Comparison of ENCODE assay signal across 29 cellular contexts in the genomic region with DNA sequence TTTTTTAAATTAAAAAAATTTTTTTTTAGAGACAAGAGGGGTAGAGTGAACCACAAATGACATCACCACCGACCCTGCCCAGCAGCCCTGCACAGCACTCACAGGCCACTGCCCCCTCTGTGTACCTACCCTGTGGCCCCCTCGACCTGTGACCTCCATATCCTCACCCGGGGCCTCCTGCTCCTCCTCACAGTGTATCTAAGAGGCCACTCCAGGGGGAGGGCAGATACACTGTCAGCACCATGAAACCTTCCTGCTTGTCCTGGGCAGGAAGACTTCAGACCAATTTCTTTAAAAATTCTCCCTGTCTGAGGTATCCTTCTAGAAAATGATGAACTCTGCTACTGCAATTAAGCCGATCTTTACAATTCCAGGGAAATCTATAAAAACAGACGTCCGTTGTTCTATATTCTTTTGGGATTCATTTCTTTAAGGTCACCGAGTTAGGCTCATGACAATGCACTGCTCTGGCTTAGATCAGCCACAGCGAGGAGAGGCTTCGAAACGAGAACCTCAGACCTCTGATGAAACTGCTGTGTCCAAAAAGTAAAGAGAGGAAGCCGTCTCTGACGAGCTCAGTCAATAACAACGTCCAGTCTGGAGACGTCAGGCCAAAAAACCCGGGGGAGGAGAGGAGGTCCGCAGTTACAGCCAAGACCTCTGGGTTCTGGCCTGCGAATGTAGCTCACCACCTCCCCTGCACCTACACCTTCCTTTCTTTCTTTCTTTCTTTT. TPM values are rescaled to one million over a fixed set of nuclear protein-coding genes. Genes with fewer than 3 reads are reported as not detected.
DNase-seq lines count a peak whose midpoint lies in the region; ATAC-seq, FAIRE-seq and TF ChIP-seq lines count a peak whose summit lies in the region.
"Had no signal": no experiment of that assay in that cellular context is flagged by ENCODE, and none has a peak within 500 bp of the region (broad histone marks: within the 10 kb centered on the region; RNA-seq: fewer than 3 reads in every experiment).

No MANE protein-coding gene starts in this region.

- FAIRE-seq in K562 (lab: Jason Lieb, UNC) = peak; percentile 73
- FAIRE-seq: A204.1 had no signal

- peak overlapping the region; percentile 85 for H2AFZ ChIP-seq in K562 (ENCODE audit: low read depth, low read length)

- H3K4me3 ChIP-seq in cardiac muscle cell (no peak overlapping the region), K562 (no peak overlapping the region), mesodermal cell (ENCODE audit: extremely low read depth, insufficient read depth, low read length, poor library complexity, severe bottlenecking) (no peak overlapping the region), upper lobe of right lung (no peak overlapping the region)
- H3K4me3 ChIP-seq: gastrocnemius medialis, thoracic aorta had no signal

- no peaks in the 10 kb centered on the region for H3K9me3 ChIP-seq in cardiac muscle cell (ENCODE audit: low read depth)
- H3K9me3 ChIP-seq in K562 (replicated peaks; ENCODE audit: control insufficient read depth, insufficient read depth, low read depth, low read length) = no peaks in the 10 kb centered on the region
- no peaks in the 10 kb centered on the region for H3K9me3 ChIP-seq in mesodermal cell (ENCODE audit: control insufficient read depth, low read length)
- H3K9me3 ChIP-seq in upper lobe of right lung = no peaks in the 10 kb centered on the region
- H3K9me3 ChIP-seq: gastrocnemius medialis, thoracic aorta had no signal

- no peaks in the 10 kb centered on the region for H3K27me3 ChIP-seq in cardiac muscle cell
- no peaks in the 10 kb centered on the region for H3K27me3 ChIP-seq in K562 (ENCODE audit: control insufficient read depth in 2 of 2, insufficient read depth in 2 of 2, low read length in 2 of 2)
- H3K27me3 ChIP-seq in upper lobe of right lung = peaks cover 8% of the 10 kb centered on the region

- peak overlapping the region; percentile 22 to 74; a peak in 2 of 4 replicates for H3K9ac ChIP-seq in K562 (ENCODE audit: insufficient read depth in 1 of 2, low read depth in 2 of 2, low read length in 2 of 2)

- ATAC-seq in K562 (peak; percentile 36; the same call in 2 of the 3 replicates), upper lobe of right lung (peak; percentile 38), HG03442 (IDR thresholded peaks at IDR 0.05; ENCODE audit: unreplicated experiment) (no peak), sciatic nerve (no peak)
- ATAC-seq: activated CD8-positive, alpha-beta T cell treated with anti-CD3 and anti-CD28 coated beads, Interleukin-2, amount 10 ng/mL, durations not matched to agents 7 days and 5 days; activated T-helper 17 cell treated with anti-CD3 and anti-CD28 coated beads, Interleukin-2, amount 50 U/mL, for 72 hours; CD8-positive, alpha-beta T cell; gastrocnemius medialis; natural killer cell treated with Interleukin-12 subunit alpha and Interleukin-12 subunit beta and Interleukin-15 and Interleukin-18, amount 100 ng/mL, for 72 hours; stimulated activated naive CD8-positive, alpha-beta T cell treated with anti-CD3 and anti-CD28 coated beads, Interleukin-15, amount 100 ng/mL, for 72 hours had no signal

- no peaks in the 10 kb centered on the region for H3K36me3 ChIP-seq in cardiac muscle cell
- no peaks in the 10 kb centered on the region for H3K36me3 ChIP-seq in K562 (ENCODE audit: control insufficient read depth, insufficient read depth, low read length)
- no peaks in the 10 kb centered on the region for H3K36me3 ChIP-seq in mesodermal cell (ENCODE audit: control insufficient read depth, insufficient read depth, low read length)
- H3K36me3 ChIP-seq in upper lobe of right lung = no peaks in the 10 kb centered on the region
- H3K36me3 ChIP-seq: gastrocnemius medialis, thoracic aorta had no signal

- H3K4me1 ChIP-seq in cardiac muscle cell (ENCODE audit: low read depth) = peaks cover 40% of the 10 kb centered on the region
- peaks cover 29 to 45% of the 10 kb centered on the region in 2 experiments; a peak in 4 of 5 replicates for H3K4me1 ChIP-seq in K562 (replicated peaks in 1 of 2; ENCODE audit: control insufficient read depth in 2 of 2, insufficient read depth in 2 of 2, low read length in 2 of 2)
- peaks cover 9% of the 10 kb centered on the region for H3K4me1 ChIP-seq in mesodermal cell (ENCODE audit: control insufficient read depth, insufficient read depth, low read length, poor library complexity, severe bottlenecking)
- H3K4me1 ChIP-seq in upper lobe of right lung = peaks cover 3% of the 10 kb centered on the region

- intact Hi-C loops in cardiac septum (cut with DNase I) = no loop called here
- intact Hi-C loops in K562 (cut with micrococcal nuclease) = no loop called here
- intact Hi-C loops in upper lobe of right lung (cut with DNase I) = no loop called here
- intact Hi-C loops in sciatic nerve (cut with DNase I) = no loop called here

- no peaks in the 10 kb centered on the region for H3K9me1 ChIP-seq in K562 (ENCODE audit: control insufficient read depth, insufficient read depth, low read length)

- H3K79me2 ChIP-seq in K562 (ENCODE audit: control insufficient read depth, insufficient read depth, low read length) = no peaks in the 10 kb centered on the region

- TF ChIP-seq POLR2A in K562 (conservative IDR thresholded peaks at IDR 0.05) = no peak

- peak overlapping the region; percentile 81 for H3K27ac ChIP-seq in cardiac muscle cell
- peak overlapping the region; percentile 36; the same call in 1 of the 3 replicates for H3K27ac ChIP-seq in K562 (ENCODE audit: extremely low read depth, low read depth, low read length)
- peak overlapping the region; percentile 59 for H3K27ac ChIP-seq in mesodermal cell (ENCODE audit: low read depth, low read length, severe bottlenecking)
- no peak overlapping the region for H3K27ac ChIP-seq in upper lobe of right lung
- H3K27ac ChIP-seq: gastrocnemius medialis, thoracic aorta had no signal

- no peak for TF ChIP-seq RAD21 in K562 (CRISPR knock-in tag; conservative IDR thresholded peaks at IDR 0.05 in 1 of 2, IDR thresholded peaks at IDR 0.05 in 1 of 2)

- no peak for TF ChIP-seq EP300 in K562 (IDR thresholded peaks at IDR 0.05; ENCODE audit: low read length)

- no TSS peak for BruUV-seq in K562 (replicated peaks; lab: Mats Ljungman, UMichigan)

- peak in 1 of 2 donors; percentile 34 for DNase-seq in cardiac muscle cell (ENCODE audit: low read depth in 1 of 2, low spot score in 1 of 2)
- DNase-seq in cardiac septum (ENCODE audit: low spot score) = no peak
- DNase-seq in K562 (ENCODE audit: extremely low read depth in 1 of 4, low spot score in 3 of 4) = peak in 2 of 4 experiments; percentile 22 to 37
- DNase-seq in upper lobe of right lung = no peak
- no peak for DNase-seq in DMS79 (lab: John Stamatoyannopoulos, UW)
- DNase-seq in sciatic nerve (ENCODE audit: low spot score) = no peak
- DNase-seq: activated CD8-positive, alpha-beta T cell treated with anti-CD3 and anti-CD28 coated beads, Interleukin-2, amount 10 ng/mL, durations not matched to agents 7 days and 5 days; activated naive CD4-positive, alpha-beta T cell treated with anti-CD3 and anti-CD28 coated beads, Interleukin-2, amount 10 ng/mL, durations not matched to agents 7 days and 5 days; amniotic stem cell; CD8-positive, alpha-beta T cell; effector CD4-positive, alpha-beta T cell; gastrocnemius medialis; hippocampal formation; MM.1S; NCI-H1436 treated with DMSO at 0.1 percent for 48 hours; NCI-H2107; NCI-H446 treated with DMSO at 0.1 percent for 48 hours; OCI-M1; stimulated activated CD4-positive, alpha-beta T cell treated with anti-CD3 and anti-CD28 coated beads, Interleukin-2, amount 100 ng/mL, for 24 hours; stimulated activated naive CD8-positive, alpha-beta T cell treated with anti-CD3 and anti-CD28 coated beads, Interleukin-15, amount 100 ng/mL, for 72 hours had no signal

- no peaks in the 10 kb centered on the region for H4K20me1 ChIP-seq in K562 (replicated peaks; ENCODE audit: control insufficient read depth, insufficient read depth, low read length)

- 56% methylated on average over 9 of the region's 17 CpGs for WGBS in K562 (ENCODE audit: insufficient coverage, low coverage, missing lambda C conversion rate)
- WGBS in mesodermal cell (ENCODE audit: insufficient coverage in 2 of 2), 2 experiments = 82 to 87% methylated on average over 11 to 12 of the region's 17 CpGs

- no peak overlapping the region for H3K4me2 ChIP-seq in K562 (ENCODE audit: insufficient read depth, low read length)

- POLR2A ChIA-PET in K562 (lab: Yijun Ruan, JAX) = no interaction called here

- TF ChIP-seq CTCF in cardiac muscle cell (IDR thresholded peaks at IDR 0.05; ENCODE audit: low read depth, low read length) = no peak
- TF ChIP-seq CTCF in K562 (IDR thresholded peaks at IDR 0.05 in 2 of 3, conservative IDR thresholded peaks at IDR 0.05 in 1 of 3; ENCODE audit: insufficient read depth in 2 of 3, low read depth in 1 of 3, low read length in 3 of 3) = no peak
- TF ChIP-seq CTCF in upper lobe of right lung (IDR thresholded peaks at IDR 0.05) = no peak

- CTCF ChIA-PET in K562 (lab: Yijun Ruan, JAX; ENCODE audit: low intra/inter-chr PET ratio) = no interaction called here

- in situ Hi-C loops in K562 (cut with MboI) = no loop called here

TF ChIP-seq in K562, 482 proteins besides CTCF, POLR2A, EP300 and RAD21 (continues in another document):
- TF ChIP-seq ZNF436 (CRISPR knock-in tag; IDR thresholded peaks at IDR 0.05) (no peak), SOX6 (IDR thresholded peaks at IDR 0.05) (no peak), ZZZ3 (IDR thresholded peaks at IDR 0.05) (no peak)

RNA-seq across cellular contexts. Expression of gene NFAM1, which starts 17.5 kb away (rescaled TPM):
- total RNA-seq in cardiac muscle cell = 0.67 and 2.1 TPM in 2 replicates
- polyA plus RNA-seq in cardiac muscle cell = 0.97 and 1.9 TPM in 2 replicates
- total RNA-seq in cardiac septum = 1.5 TPM
- total RNA-seq in K562 (2011; cell fraction: chromatin; rRNA removed; ENCODE audit: low replicate concordance) = not detected in 2 replicates
- not detected in 2 replicates for total RNA-seq in K562 (2011; cell fraction: nucleolus; rRNA removed)
- total RNA-seq in K562 (2011; cell fraction: nucleoplasm; rRNA removed) = not detected in 2 replicates
- 0.08 TPM in 1 of 2 replicates, not detected in the other for total RNA-seq in K562 (2014; rRNA removed)
- not detected in 2 replicates for total RNA-seq in K562 (2014; rRNA removed; fragmentation: Illumina TruSeq; extraction: Trizol)
- total RNA-seq in K562 (2015; rRNA removed; fragmentation: Illumina TruSeq; extraction: Trizol) = 0.04 TPM in 2 replicates
- 0.02 and 0.18 TPM in 2 replicates for total RNA-seq in K562 (2021)
- 0.01 TPM in 1 of 2 replicates, not detected in the other for polyA plus RNA-seq in K562 (2011; rRNA removed)
- polyA plus RNA-seq in K562 (2011; cell fraction: cytosol; rRNA removed) = 0.03 TPM in 1 of 2 replicates, not detected in the other
- 0.03 TPM in 1 of 2 replicates, not detected in the other for polyA plus RNA-seq in K562 (2011; cell fraction: nucleus; rRNA removed)
- polyA plus RNA-seq in K562 (2012) = 0.08 and 0.21 TPM in 2 replicates
- polyA plus RNA-seq in K562 (2014; fragmentation: Illumina TruSeq; extraction: Trizol) = 0.03 and 0.04 TPM in 2 replicates
- not detected for polyA plus RNA-seq in K562 (2014; fragmentation: Nextera tagmentation; extraction: Ambion mirVana)
- polyA plus RNA-seq in K562 (2014; rRNA removed) = not detected in 2 replicates
- not detected in 2 replicates for polyA minus RNA-seq in K562 (2011; rRNA and poly(A)+ RNA removed)
- polyA minus RNA-seq in K562 (2011; cell fraction: cytosol; rRNA and poly(A)+ RNA removed) = not detected in 2 replicates
- polyA minus RNA-seq in K562 (2011; cell fraction: nucleus; rRNA and poly(A)+ RNA removed) = not detected in 2 replicates
- polyA plus RNA-seq in mesodermal cell (2013, experiment 1 of 2) = 0.70 TPM
- 0.46 TPM for polyA plus RNA-seq in mesodermal cell (2013, experiment 2 of 2)
- 12.6 TPM for total RNA-seq in upper lobe of right lung
- total RNA-seq in sciatic nerve = 6.6 TPM
- total RNA-seq: CD8-positive, alpha-beta T cell; H4; lung microvascular endothelial cell had no signal
- polyA plus RNA-seq: fibroblast of lung had no signal

Comparison
In these comparisons a context has a peak if more than half of its experiments do, and no peak if none do; other contexts are left out.
1. ATAC-seq: peak in K562 (single experiment) and upper lobe of right lung (single experiment); none in HG03442 (single experiment) and sciatic nerve (single experiment).